ENCODE assay signal across 23 cellular contexts in genomic region chr21:38477241-38477640, GRCh38. TPM values are rescaled to one million over a fixed set of nuclear protein-coding genes. Genes with fewer than 3 reads are reported as not detected.
DNase-seq lines count a peak whose midpoint lies in the region; ATAC-seq, FAIRE-seq and TF ChIP-seq lines count a peak whose summit lies in the region.
"Had no signal": no experiment of that assay in that cellular context is flagged by ENCODE, and none has a peak within 500 bp of the region (broad histone marks: within the 10 kb centered on the region; RNA-seq: fewer than 3 reads in every experiment).

No MANE protein-coding gene starts in this region.

- no peaks in the 10 kb centered on the region for H3K9me3 ChIP-seq in astrocyte (ENCODE audit: insufficient read depth, low read depth, low read length)
- H3K9me3 ChIP-seq in neutrophil = no peaks in the 10 kb centered on the region
- H3K9me3 ChIP-seq in tibial artery = no peaks in the 10 kb centered on the region
- H3K9me3 ChIP-seq: HAP-1 had no signal

- no peak overlapping the region for H3K4me3 Mint-ChIP-seq in GM23338
- H3K4me3 Mint-ChIP-seq in astrocyte (ENCODE audit: unreplicated experiment) = no peak overlapping the region
- H3K4me3 Mint-ChIP-seq: naive thymus-derived CD8-positive, alpha-beta T cell; T-helper 17 cell had no signal

- no peaks in the 10 kb centered on the region for H4K20me1 ChIP-seq in GM23338 (replicated peaks; ENCODE audit: insufficient read depth)
- no peaks in the 10 kb centered on the region for H4K20me1 ChIP-seq in astrocyte (ENCODE audit: insufficient read depth, low read length)

- H3K4me1 ChIP-seq in GM23338 (ENCODE audit: insufficient read depth) (peaks cover 12% of the 10 kb centered on the region), astrocyte (ENCODE audit: insufficient read depth, low read length) (peaks cover 11% of the 10 kb centered on the region), neutrophil (ENCODE audit: control insufficient read depth in 1 of 2, insufficient read depth in 1 of 2, low read depth in 1 of 2, low read length in 1 of 2) (peaks cover 70 to 74% of the 10 kb centered on the region in 2 experiments), tibial artery (peaks cover 0 to 50% (median 4%) of the 10 kb centered on the region in 4 donors)
- H3K4me1 ChIP-seq: HAP-1 had no signal

- H3K27ac ChIP-seq in GM23338 (ENCODE audit: low read depth) (no peak overlapping the region), astrocyte (ENCODE audit: low read depth, low read length) (no peak overlapping the region), neutrophil (peak overlapping the region; percentile 52), tibial artery (no peak overlapping the region)

- H3K79me2 ChIP-seq in GM23338 (replicated peaks; ENCODE audit: insufficient read depth) (no peaks in the 10 kb centered on the region), astrocyte (ENCODE audit: insufficient read depth, low read length) (no peaks in the 10 kb centered on the region)

- intact Hi-C loops in tibial artery (cut with DNase I; ENCODE audit: low total_unique reads) = no loop called here

- H3K27ac Mint-ChIP-seq in GM23338 (no peak overlapping the region), astrocyte (ENCODE audit: unreplicated experiment) (no peak overlapping the region)
- H3K27ac Mint-ChIP-seq: naive thymus-derived CD8-positive, alpha-beta T cell; T-helper 17 cell had no signal

- TF ChIP-seq POLR2A in NB4 (IDR thresholded peaks at IDR 0.05; ENCODE audit: extremely low read depth, insufficient read length) = no peak

- no peak for FAIRE-seq in astrocyte (lab: Jason Lieb, UNC)
- FAIRE-seq: D721Med had no signal

- H3K27me3 ChIP-seq in GM23338 (ENCODE audit: insufficient read depth) = no peaks in the 10 kb centered on the region
- H3K27me3 ChIP-seq in astrocyte (ENCODE audit: insufficient read depth, low read length) = no peaks in the 10 kb centered on the region
- no peaks in the 10 kb centered on the region for H3K27me3 ChIP-seq in neutrophil
- H3K27me3 ChIP-seq in tibial artery = no peaks in the 10 kb centered on the region

- H3K36me3 ChIP-seq in GM23338 (ENCODE audit: insufficient read depth) = no peaks in the 10 kb centered on the region
- no peaks in the 10 kb centered on the region for H3K36me3 ChIP-seq in astrocyte (ENCODE audit: insufficient read depth, low read length)
- H3K36me3 ChIP-seq in neutrophil = no peaks in the 10 kb centered on the region
- no peaks in the 10 kb centered on the region for H3K36me3 ChIP-seq in tibial artery
- H3K36me3 ChIP-seq: HAP-1 had no signal

- peaks cover 3% of the 10 kb centered on the region; the same call in 1 of the 2 replicates for H3K9me2 ChIP-seq in GM23338 (ENCODE audit: insufficient read depth)

- H3K4me1 Mint-ChIP-seq in GM23338 (peaks cover 40% of the 10 kb centered on the region), astrocyte (ENCODE audit: low read depth, unreplicated experiment) (peaks cover 9% of the 10 kb centered on the region)

- H3K4me2 ChIP-seq in GM23338 (no peak overlapping the region), astrocyte (ENCODE audit: low read length) (peak overlapping the region; percentile 12)

- ATAC-seq in GM23338 (no peak), GM18511 (IDR thresholded peaks at IDR 0.05; ENCODE audit: unreplicated experiment) (no peak)
- ATAC-seq: esophagus mucosa; naive thymus-derived CD8-positive, alpha-beta T cell; T-helper 17 cell had no signal

- H2AFZ ChIP-seq in GM23338 (0 out of 2 replicates have a peak overlapping the region, but pooled peaks have one; percentile 47), astrocyte (ENCODE audit: low read depth, low read length) (no peak overlapping the region)

- DNase-seq in GM23338 (ENCODE audit: low spot score) = no peak
- peak; percentile 36 for DNase-seq in NB4 (ENCODE audit: low read depth)
- peak; percentile 96 for DNase-seq in astrocyte (ENCODE audit: low read depth)
- no peak for DNase-seq in tibial artery
- no peak for DNase-seq in mesenteric fat pad (ENCODE audit: low spot score)
- no peak for DNase-seq in NCI-H1436 (lab: John Stamatoyannopoulos, UW)
- DNase-seq: activated effector memory CD4-positive, alpha-beta T cell treated with Interleukin-2 at 50 U/mL for 16 hours; AML-193; caudate nucleus; naive thymus-derived CD8-positive, alpha-beta T cell; NCI-H1694; NCI-H446; NK-92 treated with Interleukin-12 subunit alpha and Interleukin-12 subunit beta, amount 100 ng/mL, for 24 hours; SHP77; stimulated activated CD4-positive, alpha-beta T cell treated with anti-CD3 and anti-CD28 coated beads, Interleukin-4, amount 100 ng/mL, for 4 hours; substantia nigra; T-helper 17 cell had no signal

- no peak overlapping the region for H3K9ac ChIP-seq in astrocyte (ENCODE audit: low read length)

- H3K36me3 Mint-ChIP-seq in GM23338 (ENCODE audit: low read depth) (no peaks in the 10 kb centered on the region), astrocyte (ENCODE audit: low read depth, unreplicated experiment) (no peaks in the 10 kb centered on the region)

- no peak for TF ChIP-seq CTCF in GM23338 (conservative IDR thresholded peaks at IDR 0.05; ENCODE audit: low read depth in 2 of 2)
- no peak for TF ChIP-seq CTCF in NB4 (IDR thresholded peaks at IDR 0.05; ENCODE audit: low read depth, low read length)
- TF ChIP-seq CTCF in astrocyte (IDR thresholded peaks at IDR 0.05; ENCODE audit: insufficient read depth, low read depth, low read length) = no peak
- TF ChIP-seq CTCF in neutrophil (IDR thresholded peaks at IDR 0.05) = no peak
- no peak for TF ChIP-seq CTCF in tibial artery (IDR thresholded peaks at IDR 0.05)

- H3K4me3 ChIP-seq in GM23338 (no peak overlapping the region), NB4 (ENCODE audit: low read depth, low read length) (no peak overlapping the region), astrocyte (ENCODE audit: insufficient read depth, low read depth, low read length) (no peak overlapping the region), neutrophil (ENCODE audit: low read depth in 1 of 2, low read length in 1 of 2) (peak overlapping the region in 1 of 2 experiments; percentile 56), tibial artery (no peak overlapping the region)
- H3K4me3 ChIP-seq: HAP-1, skin epidermis had no signal

- H3F3A ChIP-seq in GM23338 (replicated peaks; ENCODE audit: low read depth) = no peaks in the 10 kb centered on the region

- H3K27me3 Mint-ChIP-seq in GM23338 (ENCODE audit: insufficient read depth, low read depth, poor library complexity) (peaks cover 16% of the 10 kb centered on the region), astrocyte (ENCODE audit: low read depth, unreplicated experiment) (peaks cover 8% of the 10 kb centered on the region)

- H3K9me3 Mint-ChIP-seq in GM23338 (no peaks in the 10 kb centered on the region), astrocyte (ENCODE audit: unreplicated experiment) (peaks cover 3% of the 10 kb centered on the region)

TF ChIP-seq in GM23338, 12 proteins besides CTCF, POLR2A, EP300 and RAD21 (continues in another document):
- TF ChIP-seq POLR2AphosphoS5 (IDR thresholded peaks at IDR 0.05; ENCODE audit: low read depth) (no peak), REST (IDR thresholded peaks at IDR 0.05; ENCODE audit: unreplicated experiment) (no peak), CREB1 (CRISPR knock-in tag; IDR thresholded peaks at IDR 0.05; ENCODE audit: low read depth) (no peak), ETS1 (IDR thresholded peaks at IDR 0.05) (no peak), EZH2phosphoT487 (IDR thresholded peaks at IDR 0.05; ENCODE audit: unreplicated experiment) (no peak)

RNA-seq across cellular contexts. Expression of gene ERG, which starts 21.0 kb away (rescaled TPM):
- total RNA-seq in GM23338 (2014; rRNA removed; shearing (Covaris generic)) = 0.14 and 1.0 TPM in 2 replicates
- 0.44 and 0.47 TPM in 2 replicates for polyA plus RNA-seq in GM23338 (2016; fragmentation: Nextera tagmentation; extraction: Ambion mirVana)
- total RNA-seq in astrocyte (0.84 and 1.9 TPM in 2 replicates), mesenteric fat pad (37.4 TPM)
- total RNA-seq: naive thymus-derived CD8-positive, alpha-beta T cell; T-helper 17 cell had no signal
- polyA plus RNA-seq: naive thymus-derived CD8-positive, alpha-beta T cell had no signal

Comparison
In these comparisons a context has a peak if more than half of its experiments do, and no peak if none do; other contexts are left out.
1. DNase-seq: peak in NB4 (single experiment) and astrocyte (single experiment); none in GM23338 (single experiment), tibial artery (0 of 2), mesenteric fat pad (single experiment) and NCI-H1436 (single experiment).
2. RNA of gene ERG, which starts 21.0 kb away (total RNA-seq): 37.4 TPM in mesenteric fat pad (single experiment); 0.84 to 1.9 TPM in astrocyte and 0.14 to 1.0 TPM in GM23338; every median in the first group is over 10 times any median in the second.